Comparison of ENCODE assay signal across 13 cellular contexts in genomic region chr9:121888438-121888775, GRCh38.
A peak's percentile ranks its signal among the peaks of the same experiment; 100 is the strongest.
DNase-seq lines count a peak whose midpoint lies in the region; ATAC-seq and TF ChIP-seq lines count a peak whose summit lies in the region.
"Had no signal": no experiment of that assay in that cellular context is flagged by ENCODE, and none has a peak within 500 bp of the region (broad histone marks: within the 10 kb centered on the region; RNA-seq: fewer than 3 reads in every experiment).

No MANE protein-coding gene starts in this region.

- no TSS peak for BruUV-seq in MCF 10A (replicated peaks; lab: Mats Ljungman, UMichigan)

- no peak overlapping the region for H3K9ac ChIP-seq in smooth muscle cell (ENCODE audit: low read depth)

- H3K4me3 ChIP-seq in breast epithelium: no peak overlapping the region
- no peak overlapping the region for H3K4me3 ChIP-seq in fibroblast of villous mesenchyme (ENCODE audit: low read depth, low read length)
- no peak overlapping the region for H3K4me3 ChIP-seq in smooth muscle cell

- no peak for TF ChIP-seq POLR2A in breast epithelium (IDR thresholded peaks at IDR 0.05)

- no peaks in the 10 kb centered on the region for H3K79me2 ChIP-seq in smooth muscle cell (ENCODE audit: low read depth)

- no peaks in the 10 kb centered on the region for H3K4me1 Mint-ChIP-seq in MCF 10A (ENCODE audit: insufficient read depth, unreplicated experiment)
- peaks cover 5% of the 10 kb centered on the region for H3K4me1 Mint-ChIP-seq in activated T-helper 1 cell treated with anti-CD3 and anti-CD28 coated beads, Interleukin-12 subunit alpha, Interleukin-12 subunit beta, Interleukin-2, Interleukin-4 antibody, amounts not matched to agents 30 ng/mL and 10 ng/mL and 1 ng/mL, durations not matched to agents 14 hours and 24 hours and 36 hours (ENCODE audit: low read depth)

- POLR2A ChIA-PET in MCF 10A (lab: Yijun Ruan, JAX): no interaction called here

- WGBS in smooth muscle cell (ENCODE audit: low lambda C conversion rate): 5% methylated on average over 4 of the region's 4 CpGs

- H2AFZ ChIP-seq in smooth muscle cell (ENCODE audit: low read depth): no peak overlapping the region

- intact Hi-C loops in MCF 10A (cut with micrococcal nuclease) (no loop called here), breast epithelium (cut with DNase I; ENCODE audit: low total_unique reads) (no loop called here), sciatic nerve (cut with DNase I) (no loop called here)
- intact Hi-C loops in activated T-helper 1 cell treated with anti-CD3 and anti-CD28 coated beads, Interleukin-12 subunit alpha, Interleukin-12 subunit beta, Interleukin-2, Interleukin-4 antibody, amounts not matched to agents 30 ng/mL and 10 ng/mL and 1 ng/mL, durations not matched to agents 14 hours and 24 hours and 36 hours (cut with micrococcal nuclease): no loop called here

- ATAC-seq in HG03520 (IDR thresholded peaks at IDR 0.05; ENCODE audit: unreplicated experiment): no peak
- no peak for ATAC-seq in sciatic nerve

- no peak for TF ChIP-seq CTCF in MCF 10A (IDR thresholded peaks at IDR 0.05; ENCODE audit: unreplicated experiment)
- no peak for TF ChIP-seq CTCF in breast epithelium (IDR thresholded peaks at IDR 0.05)
- no peak for TF ChIP-seq CTCF in fibroblast of villous mesenchyme (IDR thresholded peaks at IDR 0.05; ENCODE audit: insufficient read depth, low read depth, low read length)
- TF ChIP-seq CTCF in smooth muscle cell (IDR thresholded peaks at IDR 0.05; ENCODE audit: borderline replicate concordance, insufficient read depth, poor library complexity, severe bottlenecking): no peak

- peaks cover 17% of the 10 kb centered on the region for H3F3A ChIP-seq in smooth muscle cell (ENCODE audit: low read depth)

- H3K4me3 Mint-ChIP-seq in MCF 10A (ENCODE audit: unreplicated experiment): no peak overlapping the region
- H3K4me3 Mint-ChIP-seq in activated T-helper 1 cell treated with anti-CD3 and anti-CD28 coated beads, Interleukin-12 subunit alpha, Interleukin-12 subunit beta, Interleukin-2, Interleukin-4 antibody, amounts not matched to agents 30 ng/mL and 10 ng/mL and 1 ng/mL, durations not matched to agents 14 hours and 24 hours and 36 hours: no peak overlapping the region
- H3K4me3 Mint-ChIP-seq: WTC11 had no signal

- H3K27ac ChIP-seq in breast epithelium: no peak overlapping the region
- peak overlapping the region; percentile 84 for H3K27ac ChIP-seq in smooth muscle cell (ENCODE audit: low read depth)

- no peaks in the 10 kb centered on the region for H3K9me3 ChIP-seq in breast epithelium
- no peaks in the 10 kb centered on the region for H3K9me3 ChIP-seq in smooth muscle cell (replicated peaks; ENCODE audit: low read depth)

- no peaks in the 10 kb centered on the region for H3K4me1 ChIP-seq in breast epithelium
- peaks cover 21% of the 10 kb centered on the region for H3K4me1 ChIP-seq in smooth muscle cell (ENCODE audit: low read depth)

- H3K36me3 ChIP-seq in breast epithelium (no peaks in the 10 kb centered on the region), smooth muscle cell (ENCODE audit: low read depth) (no peaks in the 10 kb centered on the region)

- CTCF ChIA-PET in MCF 10A (lab: Yijun Ruan, JAX): interaction anchor here (0.7 kb wide), 1 partner anchor 10 kb away, joined by 3 read pairs; no protein-coding TSS in a partner anchor

- no peaks in the 10 kb centered on the region for H3K27me3 Mint-ChIP-seq in MCF 10A (ENCODE audit: insufficient read depth, unreplicated experiment)
- peaks cover 5% of the 10 kb centered on the region for H3K27me3 Mint-ChIP-seq in activated T-helper 1 cell treated with anti-CD3 and anti-CD28 coated beads, Interleukin-12 subunit alpha, Interleukin-12 subunit beta, Interleukin-2, Interleukin-4 antibody, amounts not matched to agents 30 ng/mL and 10 ng/mL and 1 ng/mL, durations not matched to agents 14 hours and 24 hours and 36 hours (ENCODE audit: insufficient read depth)

- no peak overlapping the region for H3K27ac Mint-ChIP-seq in MCF 10A (ENCODE audit: low read depth, unreplicated experiment)
- H3K27ac Mint-ChIP-seq in activated T-helper 1 cell treated with anti-CD3 and anti-CD28 coated beads, Interleukin-12 subunit alpha, Interleukin-12 subunit beta, Interleukin-2, Interleukin-4 antibody, amounts not matched to agents 30 ng/mL and 10 ng/mL and 1 ng/mL, durations not matched to agents 14 hours and 24 hours and 36 hours: peak overlapping the region; percentile 40
- H3K27ac Mint-ChIP-seq: WTC11 had no signal

- peak; percentile 61 for DNase-seq in MCF 10A (ENCODE audit: unreplicated experiment)
- DNase-seq in breast epithelium (ENCODE audit: low spot score in 2 of 2): no peak
- no peak for DNase-seq in activated T-helper 1 cell treated with anti-CD3 and anti-CD28 coated beads, Interleukin-12 subunit alpha, Interleukin-12 subunit beta, Interleukin-2, Interleukin-4 antibody, amounts not matched to agents 30 ng/mL and 10 ng/mL and 1 ng/mL, durations not matched to agents 14 hours and 24 hours and 36 hours (ENCODE audit: low spot score)
- DNase-seq in fibroblast of villous mesenchyme (ENCODE audit: low read depth): peak; percentile 50
- no peak for DNase-seq in smooth muscle cell (lab: John Stamatoyannopoulos, UW; ENCODE audit: unreplicated experiment)
- no peak for DNase-seq in HuH-7.5 (ENCODE audit: low spot score)
- no peak for DNase-seq in sciatic nerve (ENCODE audit: low spot score)
- DNase-seq: activated naive CD4-positive, alpha-beta T cell treated with anti-CD3 and anti-CD28 coated beads, Interleukin-2, amount 50 U/mL, for 16 hours; MM.1S; NCI-H446; stimulated activated naive CD4-positive, alpha-beta T cell had no signal

- H4K20me1 ChIP-seq in smooth muscle cell (ENCODE audit: low read depth): no peaks in the 10 kb centered on the region

- peak overlapping the region; percentile 36 for H3K4me2 ChIP-seq in smooth muscle cell

- H3K27me3 ChIP-seq in breast epithelium (no peaks in the 10 kb centered on the region), smooth muscle cell (ENCODE audit: low read depth) (no peaks in the 10 kb centered on the region)

- H3K9me3 Mint-ChIP-seq in MCF 10A (ENCODE audit: unreplicated experiment): no peaks in the 10 kb centered on the region
- H3K9me3 Mint-ChIP-seq in activated T-helper 1 cell treated with anti-CD3 and anti-CD28 coated beads, Interleukin-12 subunit alpha, Interleukin-12 subunit beta, Interleukin-2, Interleukin-4 antibody, amounts not matched to agents 30 ng/mL and 10 ng/mL and 1 ng/mL, durations not matched to agents 14 hours and 24 hours and 36 hours: no peaks in the 10 kb centered on the region
- H3K9me3 Mint-ChIP-seq: WTC11 had no signal

- peaks cover 7% of the 10 kb centered on the region for H3K36me3 Mint-ChIP-seq in MCF 10A (ENCODE audit: insufficient read depth, unreplicated experiment)
- no peaks in the 10 kb centered on the region for H3K36me3 Mint-ChIP-seq in activated T-helper 1 cell treated with anti-CD3 and anti-CD28 coated beads, Interleukin-12 subunit alpha, Interleukin-12 subunit beta, Interleukin-2, Interleukin-4 antibody, amounts not matched to agents 30 ng/mL and 10 ng/mL and 1 ng/mL, durations not matched to agents 14 hours and 24 hours and 36 hours (ENCODE audit: low read depth)
- H3K36me3 Mint-ChIP-seq: WTC11 had no signal

Comparison
In these comparisons a context has a peak if more than half of its experiments do, and no peak if none do; other contexts are left out.
1. DNase-seq: peak in MCF 10A (single experiment) and fibroblast of villous mesenchyme (single experiment); none in breast epithelium (0 of 2), activated T-helper 1 cell treated with anti-CD3 and anti-CD28 coated beads, Interleukin-12 subunit alpha, Interleukin-12 subunit beta, Interleukin-2, Interleukin-4 antibody, amounts not matched to agents 30 ng/mL and 10 ng/mL and 1 ng/mL, durations not matched to agents 14 hours and 24 hours and 36 hours (single experiment), smooth muscle cell (single experiment), HuH-7.5 (single experiment) and sciatic nerve (single experiment).